1 cellular context compared by ENCODE assay signal in the genomic region with DNA sequence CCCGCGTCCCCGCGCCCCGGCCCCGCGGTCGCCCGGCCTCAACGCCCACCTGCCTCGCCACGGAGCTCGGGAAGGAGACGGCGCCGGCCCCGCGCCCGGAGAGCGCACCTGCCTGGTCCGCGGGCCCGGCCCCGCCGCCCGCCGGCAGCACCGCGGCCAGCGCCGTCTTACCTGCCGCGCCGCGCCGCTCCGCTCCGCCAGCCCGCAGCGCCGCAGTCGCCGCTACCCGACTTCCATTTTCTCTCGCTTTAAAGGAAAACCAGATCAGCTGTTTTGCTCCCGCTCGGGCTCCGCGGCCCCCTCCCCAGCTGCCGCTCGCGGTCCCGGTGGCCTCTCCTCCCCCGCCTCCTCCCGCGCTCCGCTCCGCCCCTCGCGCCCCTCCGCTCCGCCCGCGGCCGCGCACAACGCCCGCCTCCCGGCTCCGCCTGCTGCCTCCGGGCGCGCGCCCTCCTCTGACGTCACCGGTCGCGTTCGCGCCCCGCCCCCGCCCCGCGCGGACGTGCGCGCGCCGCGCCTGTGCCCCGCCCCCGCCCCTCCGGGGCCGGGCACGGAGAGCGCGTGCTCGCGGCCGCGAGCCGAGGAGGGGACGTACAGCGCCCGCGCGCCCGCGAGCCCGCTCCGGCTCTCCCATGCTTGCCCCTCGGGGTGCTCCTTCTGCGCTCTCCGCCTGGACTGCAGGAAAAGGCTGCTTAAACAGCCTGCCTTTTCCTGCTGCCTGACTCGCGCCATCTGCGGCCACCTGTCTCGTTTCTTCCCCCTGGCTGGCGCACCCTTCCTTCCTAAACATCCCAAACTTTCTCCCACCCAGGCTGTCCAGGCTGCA.
TF ChIP-seq lines count a peak whose summit lies in the region.

A gene (minus strand): TSS at position 338 of the 823 bp plus-strand sequence.

TF ChIP-seq in GM23338, 12 proteins besides CTCF, POLR2A, EP300 and RAD21 (continued from another document):
- TF ChIP-seq, protein P1, sequence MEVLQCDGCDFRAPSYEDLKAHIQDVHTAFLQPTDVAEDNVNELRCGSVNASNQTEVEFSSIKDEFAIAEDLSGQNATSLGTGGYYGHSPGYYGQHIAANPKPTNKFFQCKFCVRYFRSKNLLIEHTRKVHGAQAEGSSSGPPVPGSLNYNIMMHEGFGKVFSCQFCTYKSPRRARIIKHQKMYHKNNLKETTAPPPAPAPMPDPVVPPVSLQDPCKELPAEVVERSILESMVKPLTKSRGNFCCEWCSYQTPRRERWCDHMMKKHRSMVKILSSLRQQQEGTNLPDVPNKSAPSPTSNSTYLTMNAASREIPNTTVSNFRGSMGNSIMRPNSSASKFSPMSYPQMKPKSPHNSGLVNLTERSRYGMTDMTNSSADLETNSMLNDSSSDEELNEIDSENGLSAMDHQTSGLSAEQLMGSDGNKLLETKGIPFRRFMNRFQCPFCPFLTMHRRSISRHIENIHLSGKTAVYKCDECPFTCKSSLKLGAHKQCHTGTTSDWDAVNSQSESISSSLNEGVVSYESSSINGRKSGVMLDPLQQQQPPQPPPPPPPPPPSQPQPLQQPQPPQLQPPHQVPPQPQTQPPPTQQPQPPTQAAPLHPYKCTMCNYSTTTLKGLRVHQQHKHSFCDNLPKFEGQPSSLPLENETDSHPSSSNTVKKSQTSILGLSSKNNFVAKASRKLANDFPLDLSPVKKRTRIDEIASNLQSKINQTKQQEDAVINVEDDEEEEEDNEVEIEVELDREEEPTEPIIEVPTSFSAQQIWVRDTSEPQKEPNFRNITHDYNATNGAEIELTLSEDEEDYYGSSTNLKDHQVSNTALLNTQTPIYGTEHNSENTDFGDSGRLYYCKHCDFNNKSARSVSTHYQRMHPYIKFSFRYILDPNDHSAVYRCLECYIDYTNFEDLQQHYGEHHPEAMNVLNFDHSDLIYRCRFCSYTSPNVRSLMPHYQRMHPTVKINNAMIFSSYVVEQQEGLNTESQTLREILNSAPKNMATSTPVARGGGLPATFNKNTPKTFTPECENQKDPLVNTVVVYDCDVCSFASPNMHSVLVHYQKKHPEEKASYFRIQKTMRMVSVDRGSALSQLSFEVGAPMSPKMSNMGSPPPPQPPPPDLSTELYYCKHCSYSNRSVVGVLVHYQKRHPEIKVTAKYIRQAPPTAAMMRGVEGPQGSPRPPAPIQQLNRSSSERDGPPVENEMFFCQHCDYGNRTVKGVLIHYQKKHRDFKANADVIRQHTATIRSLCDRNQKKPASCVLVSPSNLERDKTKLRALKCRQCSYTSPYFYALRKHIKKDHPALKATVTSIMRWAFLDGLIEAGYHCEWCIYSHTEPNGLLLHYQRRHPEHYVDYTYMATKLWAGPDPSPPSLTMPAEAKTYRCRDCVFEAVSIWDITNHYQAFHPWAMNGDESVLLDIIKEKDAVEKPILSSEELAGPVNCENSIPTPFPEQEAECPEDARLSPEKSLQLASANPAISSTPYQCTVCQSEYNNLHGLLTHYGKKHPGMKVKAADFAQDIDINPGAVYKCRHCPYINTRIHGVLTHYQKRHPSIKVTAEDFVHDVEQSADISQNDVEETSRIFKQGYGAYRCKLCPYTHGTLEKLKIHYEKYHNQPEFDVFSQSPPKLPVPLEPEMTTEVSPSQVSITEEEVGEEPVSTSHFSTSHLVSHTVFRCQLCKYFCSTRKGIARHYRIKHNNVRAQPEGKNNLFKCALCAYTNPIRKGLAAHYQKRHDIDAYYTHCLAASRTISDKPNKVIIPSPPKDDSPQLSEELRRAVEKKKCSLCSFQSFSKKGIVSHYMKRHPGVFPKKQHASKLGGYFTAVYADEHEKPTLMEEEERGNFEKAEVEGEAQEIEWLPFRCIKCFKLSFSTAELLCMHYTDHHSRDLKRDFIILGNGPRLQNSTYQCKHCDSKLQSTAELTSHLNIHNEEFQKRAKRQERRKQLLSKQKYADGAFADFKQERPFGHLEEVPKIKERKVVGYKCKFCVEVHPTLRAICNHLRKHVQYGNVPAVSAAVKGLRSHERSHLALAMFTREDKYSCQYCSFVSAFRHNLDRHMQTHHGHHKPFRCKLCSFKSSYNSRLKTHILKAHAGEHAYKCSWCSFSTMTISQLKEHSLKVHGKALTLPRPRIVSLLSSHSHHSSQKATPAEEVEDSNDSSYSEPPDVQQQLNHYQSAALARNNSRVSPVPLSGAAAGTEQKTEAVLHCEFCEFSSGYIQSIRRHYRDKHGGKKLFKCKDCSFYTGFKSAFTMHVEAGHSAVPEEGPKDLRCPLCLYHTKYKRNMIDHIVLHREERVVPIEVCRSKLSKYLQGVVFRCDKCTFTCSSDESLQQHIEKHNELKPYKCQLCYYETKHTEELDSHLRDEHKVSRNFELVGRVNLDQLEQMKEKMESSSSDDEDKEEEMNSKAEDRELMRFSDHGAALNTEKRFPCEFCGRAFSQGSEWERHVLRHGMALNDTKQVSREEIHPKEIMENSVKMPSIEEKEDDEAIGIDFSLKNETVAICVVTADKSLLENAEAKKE (CRISPR knock-in tag; IDR thresholded peaks at IDR 0.05) = no peak
- no peak for TF ChIP-seq EZH2 (IDR thresholded peaks at IDR 0.05; ENCODE audit: low read depth, unreplicated experiment)
